In genomic region chr3:101963902-101964362, GRCh38 we compare ENCODE assay signal across 13 cellular contexts.
DNase-seq lines count a peak whose midpoint lies in the region; ATAC-seq lines count a peak whose summit lies in the region.
"Had no signal": no experiment of that assay in that cellular context is flagged by ENCODE, and none has a peak within 500 bp of the region (broad histone marks: within the 10 kb centered on the region; RNA-seq: fewer than 3 reads in every experiment).

No MANE protein-coding gene starts in this region.

- H3K27ac Mint-ChIP-seq in activated CD4-positive, alpha-beta T cell treated with anti-CD3 and anti-CD28 coated beads for 36 hours: peak overlapping the region; percentile 45
- H3K27ac Mint-ChIP-seq: dendritic cell treated with granulocyte-macrophage colony-stimulating factor and Interleukin-4, amounts not matched to agents 40 ng/mL and 50 ng/mL, for 4 days had no signal

- H3K4me1 Mint-ChIP-seq in activated CD4-positive, alpha-beta T cell treated with anti-CD3 and anti-CD28 coated beads for 36 hours: peaks cover 27% of the 10 kb centered on the region

- H3K36me3 Mint-ChIP-seq in activated CD4-positive, alpha-beta T cell treated with anti-CD3 and anti-CD28 coated beads for 36 hours (ENCODE audit: low read depth): peaks cover 2% of the 10 kb centered on the region

- CTCF ChIA-PET in activated CD4-positive, alpha-beta T cell treated with anti-CD3 and anti-CD28 coated beads for 36 hours (lab: Charles Lee): interaction anchor here (0.6 to 1.7 kb wide), 8 partner anchors 8 to 266 kb away, joined by 3 to 5 read pairs (median 4); no protein-coding TSS in a partner anchor

- ATAC-seq in activated CD4-positive, alpha-beta T cell treated with anti-CD3 and anti-CD28 coated beads for 36 hours: peak; percentile 89
- ATAC-seq in HG03342 (IDR thresholded peaks at IDR 0.05; ENCODE audit: unreplicated experiment): no peak

- H3K27me3 Mint-ChIP-seq in activated CD4-positive, alpha-beta T cell treated with anti-CD3 and anti-CD28 coated beads for 36 hours: no peaks in the 10 kb centered on the region

- peaks cover 11% of the 10 kb centered on the region for H3K9me3 Mint-ChIP-seq in activated CD4-positive, alpha-beta T cell treated with anti-CD3 and anti-CD28 coated beads for 36 hours (ENCODE audit: low read depth)
- H3K9me3 Mint-ChIP-seq: dendritic cell treated with granulocyte-macrophage colony-stimulating factor and Interleukin-4, amounts not matched to agents 40 ng/mL and 50 ng/mL, for 4 days had no signal

- H3K27ac ChIP-seq in epithelial cell of prostate: peak overlapping the region; percentile 72
- H3K27ac ChIP-seq: transverse colon, WERI-Rb-1 had no signal

- H3K4me3 Mint-ChIP-seq in activated CD4-positive, alpha-beta T cell treated with anti-CD3 and anti-CD28 coated beads for 36 hours: no peak overlapping the region
- H3K4me3 Mint-ChIP-seq: dendritic cell treated with granulocyte-macrophage colony-stimulating factor and Interleukin-4, amounts not matched to agents 40 ng/mL and 50 ng/mL, for 4 days had no signal

- DNase-seq in activated CD4-positive, alpha-beta T cell treated with anti-CD3 and anti-CD28 coated beads for 36 hours: peak; percentile 59
- no peak for DNase-seq in activated CD4-positive, alpha-beta T cell treated with anti-CD3 and anti-CD28 coated beads, Interleukin-2, amount 50 U/mL, for 1 hour
- peak; percentile 39 for DNase-seq in RPMI7951 (ENCODE audit: low read depth)
- DNase-seq in epithelial cell of prostate (ENCODE audit: low read depth, low spot score): peak; percentile 33
- peak; percentile 22 for DNase-seq in stimulated activated CD4-positive, alpha-beta T cell treated with anti-CD3 and anti-CD28 coated beads, Interleukin-4, amount 100 ng/mL, for 1 hour
- DNase-seq in GOT3 (lab: John Stamatoyannopoulos, UW): no peak
- no peak for DNase-seq in NCI-H1436 (lab: John Stamatoyannopoulos, UW)
- DNase-seq: ACHN, NCI-H774, transverse colon, WERI-Rb-1 had no signal

- POLR2A ChIA-PET in activated CD4-positive, alpha-beta T cell treated with anti-CD3 and anti-CD28 coated beads for 36 hours (lab: Charles Lee): interaction anchor here (0.6 to 1.0 kb wide), 5 partner anchors 27 to 129 kb away, joined by 3 to 4 read pairs (median 3); partner anchors contain the start of gene NFKBIZ

- intact Hi-C loops in activated CD4-positive, alpha-beta T cell treated with anti-CD3 and anti-CD28 coated beads for 36 hours (cut with DNase I, micrococcal nuclease): loop anchor here (1.0 to 2.0 kb wide), 2 partner anchors 24 to 27 kb away; no protein-coding TSS in a partner anchor

Comparison
In these comparisons a context has a peak if more than half of its experiments do, and no peak if none do; other contexts are left out.
1. DNase-seq: peak in activated CD4-positive, alpha-beta T cell treated with anti-CD3 and anti-CD28 coated beads for 36 hours (single experiment), RPMI7951 (single experiment), epithelial cell of prostate (single experiment) and stimulated activated CD4-positive, alpha-beta T cell treated with anti-CD3 and anti-CD28 coated beads, Interleukin-4, amount 100 ng/mL, for 1 hour (single experiment); none in activated CD4-positive, alpha-beta T cell treated with anti-CD3 and anti-CD28 coated beads, Interleukin-2, amount 50 U/mL, for 1 hour (single experiment), GOT3 (single experiment) and NCI-H1436 (single experiment).